In the genomic region with DNA sequence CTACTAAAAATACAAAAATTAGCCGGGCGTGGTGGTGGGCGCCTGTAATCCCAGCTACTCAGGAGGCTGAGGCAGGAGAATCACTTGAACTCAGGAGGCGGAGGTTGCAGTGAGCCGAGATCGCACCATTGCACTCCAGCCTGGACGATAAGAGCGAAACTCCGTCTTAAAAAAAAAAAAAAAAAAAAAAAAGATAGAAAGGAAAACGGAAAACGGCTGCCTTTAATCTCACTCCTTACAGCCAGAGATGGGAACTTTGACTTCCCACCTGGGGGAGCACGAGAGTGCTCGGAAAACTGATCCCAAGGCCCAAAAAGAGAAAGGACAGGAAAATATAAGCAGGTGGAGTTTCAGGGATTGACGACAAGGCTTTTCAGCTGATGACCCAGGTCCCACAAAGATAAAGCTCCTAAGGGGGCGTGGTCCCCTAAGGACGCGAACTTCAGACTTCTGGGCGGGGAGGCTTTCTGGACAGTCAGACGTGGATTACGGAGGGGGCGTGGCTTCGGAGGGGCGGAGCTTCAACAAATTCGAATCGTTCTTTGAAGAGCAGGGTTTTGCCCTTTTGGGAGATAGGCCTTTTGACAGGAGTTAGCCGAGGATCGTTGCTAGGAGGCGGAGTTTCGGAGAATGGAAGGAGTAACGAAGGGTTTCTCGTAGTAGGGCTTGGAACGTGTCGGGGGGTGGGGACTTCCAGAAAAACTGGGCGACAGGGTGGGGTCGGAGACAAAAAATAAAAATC, we compare ENCODE assay signal across 7 cellular contexts. TPM values are rescaled to one million over a fixed set of nuclear protein-coding genes. Genes with fewer than 3 reads are reported as not detected.
A peak's percentile ranks its signal among the peaks of the same experiment; 100 is the strongest.
DNase-seq lines count a peak whose midpoint lies in the region; ATAC-seq and TF ChIP-seq lines count a peak whose summit lies in the region.

No MANE protein-coding gene starts in this region.

- peak; percentile 90 for DNase-seq in activated T-cell treated with anti-CD3 and anti-CD28 coated beads, Interleukin-2, amount 50 U/mL, for 4 hours
- peak; percentile 85 for DNase-seq in esophagus squamous epithelium (lab: John Stamatoyannopoulos, UW)
- peak; percentile 98 for DNase-seq in stimulated activated CD8-positive, alpha-beta memory T cell treated with anti-CD3 and anti-CD28 coated beads, Interleukin-4, amount 100 ng/mL, for 48 hours

- intact Hi-C loops in esophagus squamous epithelium (cut with DNase I), result no loop called here

- no peaks in the 10 kb centered on the region for H3K9me3 Mint-ChIP-seq in activated T-cell treated with anti-CD3 and anti-CD28 coated beads, Interleukin-2, amount 50 U/mL, for 4 hours

- no peak overlapping the region for H3K4me3 Mint-ChIP-seq in activated T-cell treated with anti-CD3 and anti-CD28 coated beads, Interleukin-2, amount 50 U/mL, for 4 hours

- H3K4me1 ChIP-seq in esophagus squamous epithelium, result peaks cover 46 to 74% (median 53%) of the 10 kb centered on the region in 3 donors
- H3K4me1 ChIP-seq in muscle layer of colon (ENCODE audit: insufficient read depth, low read length), result peaks cover 51% of the 10 kb centered on the region

- H3K4me3 ChIP-seq in esophagus squamous epithelium (peak overlapping the region; percentile 53 to 79 (median 64)), muscle layer of colon (ENCODE audit: low read depth in 1 of 2, low read length in 2 of 2) (peak overlapping the region; percentile 55 to 90)

- no peak for ATAC-seq in GM18505 (IDR thresholded peaks at IDR 0.05; ENCODE audit: unreplicated experiment)
- peak; percentile 8 to 23 for ATAC-seq in activated T-cell treated with anti-CD3 and anti-CD28 coated beads, Interleukin-2, amount 50 U/mL, for 4 hours

- peaks cover 10% of the 10 kb centered on the region for H3K36me3 Mint-ChIP-seq in activated T-cell treated with anti-CD3 and anti-CD28 coated beads, Interleukin-2, amount 50 U/mL, for 4 hours (ENCODE audit: insufficient read depth)

- peaks cover 30% of the 10 kb centered on the region for H3K4me1 Mint-ChIP-seq in activated T-cell treated with anti-CD3 and anti-CD28 coated beads, Interleukin-2, amount 50 U/mL, for 4 hours (ENCODE audit: low read depth)

- H3K9me3 ChIP-seq in KOPT-K1 (ENCODE audit: insufficient read depth, low read length, poor library complexity, severe bottlenecking) (no peaks in the 10 kb centered on the region), esophagus squamous epithelium (no peaks in the 10 kb centered on the region), muscle layer of colon (ENCODE audit: low read length) (no peaks in the 10 kb centered on the region)

- H3K9ac ChIP-seq in muscle layer of colon (ENCODE audit: low read length), result peak overlapping the region; percentile 96

- H3K27me3 ChIP-seq in esophagus squamous epithelium (no peaks in the 10 kb centered on the region), muscle layer of colon (ENCODE audit: control insufficient read depth in 1 of 2, insufficient read depth in 2 of 2, low read length in 2 of 2) (no peaks in the 10 kb centered on the region)

- peaks cover 34% of the 10 kb centered on the region for H3K36me3 ChIP-seq in KOPT-K1 (ENCODE audit: insufficient read depth, low read length)
- H3K36me3 ChIP-seq in esophagus squamous epithelium, result peaks cover 0 to 24% (median 2%) of the 10 kb centered on the region in 3 donors
- peaks cover 4% of the 10 kb centered on the region for H3K36me3 ChIP-seq in muscle layer of colon (ENCODE audit: insufficient read depth, low read length)

- TF ChIP-seq POLR2A in GM18505 (IDR thresholded peaks at IDR 0.05; ENCODE audit: borderline replicate concordance, extremely low read depth, insufficient read depth, insufficient read length), result peak; percentile 43
- peak in 3 of 4 donors; percentile 9 to 83 (median 45) for TF ChIP-seq POLR2A in esophagus squamous epithelium (IDR thresholded peaks at IDR 0.05)

- WGBS in esophagus squamous epithelium, 2 donors, result 1 to 6% methylated on average over 29 to 35 of the region's 35 CpGs

- H3K27ac ChIP-seq in KOPT-K1 (ENCODE audit: low read depth, low read length, poor library complexity, severe bottlenecking) (peak overlapping the region; percentile 92), esophagus squamous epithelium (peak overlapping the region; percentile 96 to 99 (median 98)), muscle layer of colon (ENCODE audit: low read depth, low read length) (peak overlapping the region; percentile 75)

- TF ChIP-seq CTCF in esophagus squamous epithelium (IDR thresholded peaks at IDR 0.05), result peak in 1 of 6 experiments; percentile 11

- H3K27me3 Mint-ChIP-seq in activated T-cell treated with anti-CD3 and anti-CD28 coated beads, Interleukin-2, amount 50 U/mL, for 4 hours (ENCODE audit: low read depth), result no peaks in the 10 kb centered on the region

TF ChIP-seq in PFSK-1, 5 proteins besides CTCF, POLR2A, EP300 and RAD21:
- TF ChIP-seq FOXP2 (optimal IDR thresholded peaks at IDR 0.05; ENCODE audit: borderline replicate concordance, extremely low read depth, extremely low read length, insufficient read depth) (no peak), TAF1 (IDR thresholded peaks at IDR 0.05; ENCODE audit: borderline replicate concordance, insufficient read depth, low read length) (peak; percentile 59; the same call in 1 of the 2 replicates), SIN3A (IDR thresholded peaks at IDR 0.05; ENCODE audit: borderline replicate concordance, insufficient read depth, low read length) (peak; percentile 84; the same call in 1 of the 2 replicates), POLR2AphosphoS5 (IDR thresholded peaks at IDR 0.05; ENCODE audit: low read depth, low read length) (peak; percentile 74; the same call in 1 of the 2 replicates)
- TF ChIP-seq, protein P1, sequence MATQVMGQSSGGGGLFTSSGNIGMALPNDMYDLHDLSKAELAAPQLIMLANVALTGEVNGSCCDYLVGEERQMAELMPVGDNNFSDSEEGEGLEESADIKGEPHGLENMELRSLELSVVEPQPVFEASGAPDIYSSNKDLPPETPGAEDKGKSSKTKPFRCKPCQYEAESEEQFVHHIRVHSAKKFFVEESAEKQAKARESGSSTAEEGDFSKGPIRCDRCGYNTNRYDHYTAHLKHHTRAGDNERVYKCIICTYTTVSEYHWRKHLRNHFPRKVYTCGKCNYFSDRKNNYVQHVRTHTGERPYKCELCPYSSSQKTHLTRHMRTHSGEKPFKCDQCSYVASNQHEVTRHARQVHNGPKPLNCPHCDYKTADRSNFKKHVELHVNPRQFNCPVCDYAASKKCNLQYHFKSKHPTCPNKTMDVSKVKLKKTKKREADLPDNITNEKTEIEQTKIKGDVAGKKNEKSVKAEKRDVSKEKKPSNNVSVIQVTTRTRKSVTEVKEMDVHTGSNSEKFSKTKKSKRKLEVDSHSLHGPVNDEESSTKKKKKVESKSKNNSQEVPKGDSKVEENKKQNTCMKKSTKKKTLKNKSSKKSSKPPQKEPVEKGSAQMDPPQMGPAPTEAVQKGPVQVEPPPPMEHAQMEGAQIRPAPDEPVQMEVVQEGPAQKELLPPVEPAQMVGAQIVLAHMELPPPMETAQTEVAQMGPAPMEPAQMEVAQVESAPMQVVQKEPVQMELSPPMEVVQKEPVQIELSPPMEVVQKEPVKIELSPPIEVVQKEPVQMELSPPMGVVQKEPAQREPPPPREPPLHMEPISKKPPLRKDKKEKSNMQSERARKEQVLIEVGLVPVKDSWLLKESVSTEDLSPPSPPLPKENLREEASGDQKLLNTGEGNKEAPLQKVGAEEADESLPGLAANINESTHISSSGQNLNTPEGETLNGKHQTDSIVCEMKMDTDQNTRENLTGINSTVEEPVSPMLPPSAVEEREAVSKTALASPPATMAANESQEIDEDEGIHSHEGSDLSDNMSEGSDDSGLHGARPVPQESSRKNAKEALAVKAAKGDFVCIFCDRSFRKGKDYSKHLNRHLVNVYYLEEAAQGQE (IDR thresholded peaks at IDR 0.05; ENCODE audit: insufficient read depth in 1 of 2, low read depth in 2 of 2, low read length in 2 of 2), result 0 out of 4 replicates have a peak, but pooled peaks of 1 of the 2 experiments have one; percentile 5
TF ChIP-seq in PFSK-1: peak in this region for 4.

RNA-seq across cellular contexts. Expression of a gene that starts 1.0 kb away (rescaled TPM):
- 151 TPM for polyA plus RNA-seq in PFSK-1 (2012; ENCODE audit: insufficient read length, low read depth)
- 10 to 100 TPM; 61.5 to 78.5 (median 76.7) TPM for total RNA-seq in activated T-cell treated with anti-CD3 and anti-CD28 coated beads, Interleukin-2, amount 50 U/mL, for 4 hours
- 10 to 100 TPM; 34.9 to 72.8 (median 55.3) TPM for total RNA-seq in esophagus squamous epithelium

RNA-seq across cellular contexts. Expression of a gene that starts 3.0 kb away (rescaled TPM):
- 207 TPM for polyA plus RNA-seq in PFSK-1 (2012; ENCODE audit: insufficient read length, low read depth)
- 10 to 100 TPM; 38.7 to 43.7 (median 39.2) TPM for total RNA-seq in activated T-cell treated with anti-CD3 and anti-CD28 coated beads, Interleukin-2, amount 50 U/mL, for 4 hours
- 10 to 100 TPM; 37.6 to 80.9 (median 65.8) TPM for total RNA-seq in esophagus squamous epithelium

RNA-seq across cellular contexts. Expression of a gene that starts 9.6 kb away (rescaled TPM):
- 94.8 TPM for polyA plus RNA-seq in PFSK-1 (2012; ENCODE audit: insufficient read length, low read depth)
- 100 to 1,000 TPM; 108 to 109 (median 108) TPM for total RNA-seq in activated T-cell treated with anti-CD3 and anti-CD28 coated beads, Interleukin-2, amount 50 U/mL, for 4 hours
- total RNA-seq in esophagus squamous epithelium, result 10 to 100 TPM; 21.5 to 30.9 (median 29.5) TPM

RNA-seq across cellular contexts. Expression of a gene that starts 11.9 kb away (rescaled TPM):
- 19.3 TPM for polyA plus RNA-seq in PFSK-1 (2012; ENCODE audit: insufficient read length, low read depth)
- total RNA-seq in activated T-cell treated with anti-CD3 and anti-CD28 coated beads, Interleukin-2, amount 50 U/mL, for 4 hours, result 10 to 100 TPM; 27.6 to 28.3 (median 28.1) TPM
- total RNA-seq in esophagus squamous epithelium, result 10 to 100 TPM; 14.4 to 18.8 (median 17.5) TPM

RNA-seq across cellular contexts. Expression of a gene that starts 17.6 kb away (rescaled TPM):
- 16.6 TPM for polyA plus RNA-seq in PFSK-1 (2012; ENCODE audit: insufficient read length, low read depth)
- total RNA-seq in activated T-cell treated with anti-CD3 and anti-CD28 coated beads, Interleukin-2, amount 50 U/mL, for 4 hours, result 10 to 100 TPM in 1 of 3 donors, 1 to 10 TPM in 2; 7.7 to 12.7 (median 9.5) TPM
- total RNA-seq in esophagus squamous epithelium, result 10 to 100 TPM; 11.1 to 51.1 (median 29.3) TPM
